Comparison of ENCODE assay signal across 26 cellular contexts in the genomic region with DNA sequence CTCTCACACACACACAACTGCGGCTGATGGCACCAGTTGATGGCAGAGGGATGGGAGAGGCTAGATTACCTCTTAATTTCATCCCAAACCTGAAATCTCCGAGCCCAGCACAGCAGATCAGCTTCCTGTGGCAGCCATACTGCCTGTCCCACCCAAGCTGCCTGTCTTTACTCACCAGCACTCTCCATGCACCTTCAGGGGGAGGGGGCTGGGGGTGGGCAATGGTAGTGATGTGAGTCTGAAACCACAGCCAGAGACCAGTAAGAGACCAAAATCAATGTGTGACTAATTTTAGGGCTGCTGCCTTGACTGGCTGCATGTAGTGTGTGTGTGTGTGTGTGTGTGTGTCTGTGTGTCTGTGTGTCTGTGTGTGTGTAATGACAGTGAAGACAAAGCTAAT. TPM values are rescaled to one million over a fixed set of nuclear protein-coding genes. Genes with fewer than 3 reads are reported as not detected.
"Had no signal": no experiment of that assay in that cellular context is flagged by ENCODE, and none has a peak within 500 bp of the region (broad histone marks: within the 10 kb centered on the region; RNA-seq: fewer than 3 reads in every experiment).

No MANE protein-coding gene starts in this region.

- H3K4me3 Mint-ChIP-seq: activated CD4-positive, alpha-beta T cell treated with anti-CD3 and anti-CD28 coated beads, Interleukin-2, amount 10 ng/mL, durations not matched to agents 24 days and 14 days; activated naive CD8-positive, alpha-beta T cell treated with anti-CD3 and anti-CD28 coated beads, Interleukin-2, amount 10 ng/mL, durations not matched to agents 7 days and 5 days had no signal

- DNase-seq: activated CD4-positive, alpha-beta T cell treated with anti-CD3 and anti-CD28 coated beads, Interleukin-2, amount 10 ng/mL, durations not matched to agents 24 days and 14 days; activated CD4-positive, alpha-beta T cell treated with anti-CD3 and anti-CD28 coated beads, Interleukin-2, amount 50 U/mL, for 48 hours; activated naive CD4-positive, alpha-beta T cell treated with anti-CD3 and anti-CD28 coated beads, Interleukin-2, amount 50 U/mL, for 16 hours; activated T-cell treated with anti-CD3 and anti-CD28 coated beads for 4 hours; adrenal gland; anterior cingulate cortex; cerebellar nuclear complex; KG1; NCI-H1092; NCI-H1417; NCI-H1930; NCI-H2107; NCI-H2171 treated with DMSO at 0.1 percent for 48 hours; NCI-H510A treated with DMSO at 0.1 percent for 48 hours; NCI-H69; NK-92 treated with Interleukin-12 subunit alpha and Interleukin-12 subunit beta, amount 100 ng/mL, for 24 hours; RPMI8226; SJCRH30; SK-N-SH; T-helper 1 cell; WERI-Rb-1 had no signal

- H3K9me3 Mint-ChIP-seq: activated CD4-positive, alpha-beta T cell treated with anti-CD3 and anti-CD28 coated beads, Interleukin-2, amount 10 ng/mL, durations not matched to agents 24 days and 14 days; activated naive CD8-positive, alpha-beta T cell treated with anti-CD3 and anti-CD28 coated beads, Interleukin-2, amount 10 ng/mL, durations not matched to agents 7 days and 5 days had no signal

- H3K36me3 ChIP-seq: adrenal gland, SJCRH30, WERI-Rb-1 had no signal

- H3K36me3 Mint-ChIP-seq: activated naive CD8-positive, alpha-beta T cell treated with anti-CD3 and anti-CD28 coated beads, Interleukin-2, amount 10 ng/mL, durations not matched to agents 7 days and 5 days had no signal

- ATAC-seq: Panc1, Right ventricle myocardium inferior had no signal

- H3K27ac Mint-ChIP-seq: activated CD4-positive, alpha-beta T cell treated with anti-CD3 and anti-CD28 coated beads, Interleukin-2, amount 10 ng/mL, durations not matched to agents 24 days and 14 days; activated naive CD8-positive, alpha-beta T cell treated with anti-CD3 and anti-CD28 coated beads, Interleukin-2, amount 10 ng/mL, durations not matched to agents 7 days and 5 days had no signal

- H3K4me3 ChIP-seq: adrenal gland, SJCRH30 had no signal

- H3K27me3 ChIP-seq: adrenal gland, SJCRH30 had no signal

- H3K4me1 Mint-ChIP-seq: activated naive CD8-positive, alpha-beta T cell treated with anti-CD3 and anti-CD28 coated beads, Interleukin-2, amount 10 ng/mL, durations not matched to agents 7 days and 5 days had no signal

RNA-seq across cellular contexts. Expression of gene ANKRD53, which starts 27.9 kb away (rescaled TPM):
- total RNA-seq: activated CD4-positive, alpha-beta T cell treated with anti-CD3 and anti-CD28 coated beads, Interleukin-2, amount 10 ng/mL, durations not matched to agents 24 days and 14 days; activated CD8-positive, alpha-beta memory T cell treated with anti-CD3 and anti-CD28 coated beads for 36 hours; T-helper 2 cell treated with Interferon-gamma antibody and Interleukin-4, amounts not matched to agents 100 ng/mL and 5 ng/mL, for 36 hours had no signal
